In the genomic region with DNA sequence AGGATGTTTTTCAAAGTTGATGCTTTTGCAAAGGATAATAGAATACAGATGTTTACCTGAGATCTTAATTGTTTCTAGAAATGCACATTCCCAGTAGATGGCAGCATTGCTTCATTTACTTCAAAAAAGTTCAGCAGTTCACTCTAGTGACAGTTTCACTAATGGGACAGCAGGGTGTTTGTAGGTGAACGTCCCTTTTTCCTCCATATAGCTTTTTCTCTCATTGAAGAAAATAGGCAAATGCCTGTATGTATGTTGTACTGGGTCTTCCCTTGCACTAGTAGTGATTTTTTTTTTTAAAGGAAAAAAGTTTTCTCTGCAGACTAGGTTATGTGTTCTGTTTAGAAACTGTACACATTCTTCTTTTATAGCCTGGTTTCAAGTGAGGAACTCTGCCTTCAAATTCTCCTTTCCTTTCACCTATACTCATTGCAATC, we compare ENCODE assay signal across 9 cellular contexts.
DNase-seq lines count a peak whose midpoint lies in the region; ATAC-seq, FAIRE-seq and TF ChIP-seq lines count a peak whose summit lies in the region.
"Had no signal": no experiment of that assay in that cellular context is flagged by ENCODE, and none has a peak within 500 bp of the region (broad histone marks: within the 10 kb centered on the region; RNA-seq: fewer than 3 reads in every experiment).

No MANE protein-coding gene starts in this region.

- intact Hi-C loops in left lung (cut with DNase I), result no loop called here
- intact Hi-C loops in upper lobe of right lung (cut with DNase I), result loop anchor here (5.0 kb wide), 1 partner anchor 518 kb away; no protein-coding TSS in a partner anchor

- no peaks in the 10 kb centered on the region for H3K27me3 ChIP-seq in bronchial epithelial cell (ENCODE audit: control insufficient read depth, insufficient read depth, low read length)
- H3K27me3 ChIP-seq in left lung, result peaks cover 0 to 10% of the 10 kb centered on the region in 2 donors
- no peaks in the 10 kb centered on the region for H3K27me3 ChIP-seq in upper lobe of right lung

- DNase-seq in DMS79 treated with DMSO at 0.1 percent for 48 hours (lab: John Stamatoyannopoulos, UW) (peak; percentile 5), DMS79 (lab: John Stamatoyannopoulos, UW) (no peak), NCI-H748 treated with DMSO at 0.1 percent for 48 hours (lab: John Stamatoyannopoulos, UW) (peak; percentile 40), bronchial epithelial cell (ENCODE audit: low read depth) (peak; percentile 65), left lung (no peak), upper lobe of right lung (no peak)

- H3K36me3 ChIP-seq in bronchial epithelial cell (ENCODE audit: control insufficient read depth, insufficient read depth, low read length) (no peaks in the 10 kb centered on the region), left lung (no peaks in the 10 kb centered on the region), upper lobe of right lung (no peaks in the 10 kb centered on the region)
- H3K36me3 ChIP-seq: BLaER1 treated with 17β-estradiol and CSF1 and Interleukin-3, amounts not matched to agents 10 nM and 100 nM had no signal

- FAIRE-seq in bronchial epithelial cell (lab: Jason Lieb, UNC), result no peak

- H3K4me1 ChIP-seq in left lung, result no peaks in the 10 kb centered on the region
- no peaks in the 10 kb centered on the region for H3K4me1 ChIP-seq in upper lobe of right lung

- H3K27ac ChIP-seq in left lung, result no peak overlapping the region
- no peak overlapping the region for H3K27ac ChIP-seq in upper lobe of right lung
- H3K27ac ChIP-seq: BLaER1 treated with 17β-estradiol and CSF1 and Interleukin-3, amounts not matched to agents 10 nM and 100 nM had no signal

- ATAC-seq in GM18873 (IDR thresholded peaks at IDR 0.05; ENCODE audit: low FRiP score, unreplicated experiment), result peak; percentile 35
- ATAC-seq in HG03280 (IDR thresholded peaks at IDR 0.05; ENCODE audit: unreplicated experiment), result peak; percentile 47
- ATAC-seq in left lung, result peak; percentile 83
- peak; percentile 80 for ATAC-seq in upper lobe of right lung

- no peaks in the 10 kb centered on the region for H3K9me3 ChIP-seq in left lung
- H3K9me3 ChIP-seq in upper lobe of right lung, result no peaks in the 10 kb centered on the region
- H3K9me3 ChIP-seq: BLaER1 treated with 17β-estradiol and CSF1 and Interleukin-3, amounts not matched to agents 10 nM and 100 nM had no signal

- TF ChIP-seq CTCF in bronchial epithelial cell (IDR thresholded peaks at IDR 0.05; ENCODE audit: insufficient read depth, low read length, severe bottlenecking) (peak; percentile 61), left lung (IDR thresholded peaks at IDR 0.05) (peak; percentile 57 to 65), upper lobe of right lung (IDR thresholded peaks at IDR 0.05) (peak; percentile 62)

- H3K4me3 ChIP-seq in bronchial epithelial cell (ENCODE audit: low read depth, low read length), result no peak overlapping the region
- no peak overlapping the region for H3K4me3 ChIP-seq in left lung
- H3K4me3 ChIP-seq in upper lobe of right lung, result no peak overlapping the region
- H3K4me3 ChIP-seq: BLaER1 treated with 17β-estradiol and CSF1 and Interleukin-3, amounts not matched to agents 10 nM and 100 nM had no signal

Comparison
In these comparisons a context has a peak if more than half of its experiments do, and no peak if none do; other contexts are left out.
1. DNase-seq: peak in DMS79 treated with DMSO at 0.1 percent for 48 hours (single experiment), NCI-H748 treated with DMSO at 0.1 percent for 48 hours (single experiment) and bronchial epithelial cell (single experiment); none in DMS79 (single experiment), left lung (0 of 2) and upper lobe of right lung (single experiment).
2. Peak in every context shown above with its lines, with median percentiles within 50 percentile points of each other: ATAC-seq and CTCF ChIP-seq.